In genomic region chr14:21385170-21385904, GRCh38 we compare ENCODE assay signal across 8 cellular contexts. TPM values are rescaled to one million over a fixed set of nuclear protein-coding genes. Genes with fewer than 3 reads are reported as not detected.
DNase-seq lines count a peak whose midpoint lies in the region; ATAC-seq, FAIRE-seq and TF ChIP-seq lines count a peak whose summit lies in the region.

No MANE protein-coding gene starts in this region.

- FAIRE-seq in D721Med (lab: Jason Lieb, UNC): no peak

- TF ChIP-seq CTCF in GM12864 (IDR thresholded peaks at IDR 0.05; ENCODE audit: low read depth, low read length, missing control alignments) (no peak), nephron (IDR thresholded peaks at IDR 0.05; ENCODE audit: unreplicated experiment in 3 of 3) (no peak), D721Med (IDR thresholded peaks at IDR 0.05; ENCODE audit: insufficient read depth, missing control alignments) (no peak)

- H3K4me1 Mint-ChIP-seq in activated T-helper 2 cell treated with anti-CD3 and anti-CD28 coated beads, Interferon-gamma antibody, Interleukin-2, Interleukin-4, amounts not matched to agents 10 μg/mL and 5 μg/mL and 100 μg/mL, durations not matched to agents 14 hours and 24 hours and 36 hours (ENCODE audit: low read depth): peaks cover 21% of the 10 kb centered on the region
- peaks cover 23% of the 10 kb centered on the region for H3K4me1 Mint-ChIP-seq in nephron

- in situ Hi-C loops in KBM-7 (cut with MboI; ENCODE audit: low pct_unique_long_range_greater_than_20kb, low sequenced_read_pairs): no loop called here

- H3K9me3 Mint-ChIP-seq in activated T-helper 2 cell treated with anti-CD3 and anti-CD28 coated beads, Interferon-gamma antibody, Interleukin-2, Interleukin-4, amounts not matched to agents 10 μg/mL and 5 μg/mL and 100 μg/mL, durations not matched to agents 14 hours and 24 hours and 36 hours: no peaks in the 10 kb centered on the region
- H3K9me3 Mint-ChIP-seq in nephron: no peaks in the 10 kb centered on the region

- no peaks in the 10 kb centered on the region for H3K27me3 Mint-ChIP-seq in activated T-helper 2 cell treated with anti-CD3 and anti-CD28 coated beads, Interferon-gamma antibody, Interleukin-2, Interleukin-4, amounts not matched to agents 10 μg/mL and 5 μg/mL and 100 μg/mL, durations not matched to agents 14 hours and 24 hours and 36 hours (ENCODE audit: low read depth)
- H3K27me3 Mint-ChIP-seq in nephron (ENCODE audit: low read depth): no peaks in the 10 kb centered on the region

- intact Hi-C loops in activated T-helper 2 cell treated with anti-CD3 and anti-CD28 coated beads, Interferon-gamma antibody, Interleukin-2, Interleukin-4, amounts not matched to agents 10 μg/mL and 5 μg/mL and 100 μg/mL, durations not matched to agents 14 hours and 24 hours and 36 hours (cut with micrococcal nuclease): loop anchor here (2.0 kb wide), 1 partner anchor 157 kb away; no protein-coding TSS in a partner anchor

- peaks cover 61% of the 10 kb centered on the region for H3K36me3 Mint-ChIP-seq in activated T-helper 2 cell treated with anti-CD3 and anti-CD28 coated beads, Interferon-gamma antibody, Interleukin-2, Interleukin-4, amounts not matched to agents 10 μg/mL and 5 μg/mL and 100 μg/mL, durations not matched to agents 14 hours and 24 hours and 36 hours (ENCODE audit: low read depth)
- H3K36me3 Mint-ChIP-seq in nephron (ENCODE audit: low read depth): peaks cover 48% of the 10 kb centered on the region

- no peak overlapping the region; the same call in 1 of the 2 replicates for H3K4me3 ChIP-seq in GM12864 (ENCODE audit: low read depth, low read length)

- DNase-seq in GM12864 (ENCODE audit: low read depth) (peak; percentile 30), KBM-7 (peak; percentile 83), islet precursor cell (no peak), D721Med (ENCODE audit: insufficient read length, low spot score) (no peak), T-helper 9 cell (no peak)
- no peak for DNase-seq in activated T-helper 2 cell treated with anti-CD3 and anti-CD28 coated beads, Interferon-gamma antibody, Interleukin-2, Interleukin-4, amounts not matched to agents 10 μg/mL and 5 μg/mL and 100 μg/mL, durations not matched to agents 14 hours and 24 hours and 36 hours (ENCODE audit: low spot score)

- ATAC-seq in HG03457 (IDR thresholded peaks at IDR 0.05; ENCODE audit: unreplicated experiment): no peak

- H3K4me3 Mint-ChIP-seq in activated T-helper 2 cell treated with anti-CD3 and anti-CD28 coated beads, Interferon-gamma antibody, Interleukin-2, Interleukin-4, amounts not matched to agents 10 μg/mL and 5 μg/mL and 100 μg/mL, durations not matched to agents 14 hours and 24 hours and 36 hours (ENCODE audit: low read depth): peak overlapping the region; percentile 96
- H3K4me3 Mint-ChIP-seq in nephron: peak overlapping the region; percentile 89 to 98 (median 96)

- peak overlapping the region; percentile 98 for H3K27ac Mint-ChIP-seq in activated T-helper 2 cell treated with anti-CD3 and anti-CD28 coated beads, Interferon-gamma antibody, Interleukin-2, Interleukin-4, amounts not matched to agents 10 μg/mL and 5 μg/mL and 100 μg/mL, durations not matched to agents 14 hours and 24 hours and 36 hours
- H3K27ac Mint-ChIP-seq in nephron: peak overlapping the region; percentile 100

RNA-seq across cellular contexts. Expression of gene SUPT16H, which starts 1.5 kb away (rescaled TPM):
- total RNA-seq in activated T-helper 2 cell treated with anti-CD3 and anti-CD28 coated beads, Interferon-gamma antibody, Interleukin-2, Interleukin-4, amounts not matched to agents 10 μg/mL and 5 μg/mL and 100 μg/mL, durations not matched to agents 14 hours and 24 hours and 36 hours: 161 and 168 TPM in 2 replicates

Comparison
In these comparisons a context has a peak if more than half of its experiments do, and no peak if none do; other contexts are left out.
1. DNase-seq: peak in GM12864 (single experiment) and KBM-7 (single experiment); none in activated T-helper 2 cell treated with anti-CD3 and anti-CD28 coated beads, Interferon-gamma antibody, Interleukin-2, Interleukin-4, amounts not matched to agents 10 μg/mL and 5 μg/mL and 100 μg/mL, durations not matched to agents 14 hours and 24 hours and 36 hours (single experiment), islet precursor cell (single experiment), D721Med (single experiment) and T-helper 9 cell (single experiment).